8 cellular contexts compared by ENCODE assay signal in genomic region chr4:75673027-75673958, GRCh38. TPM values are rescaled to one million over a fixed set of nuclear protein-coding genes. Genes with fewer than 3 reads are reported as not detected.
DNase-seq lines count a peak whose midpoint lies in the region; ATAC-seq and TF ChIP-seq lines count a peak whose summit lies in the region.

G3BP2 (minus strand) TSS chr4:75673411; CDS start chr4:75662025, 11,386 bp downstream.

- H3K9me3 ChIP-seq in left ventricle myocardium inferior (replicated peaks): no peaks in the 10 kb centered on the region

- H3K4me3 Mint-ChIP-seq in progenitor cell of endocrine pancreas (ENCODE audit: low read depth): peak within 1 kb of the TSS; percentile 99

- H3K4me3 ChIP-seq in left ventricle myocardium inferior: peak within 1 kb of the TSS; percentile 97

- no peaks in the 10 kb centered on the region for H3K9me3 Mint-ChIP-seq in progenitor cell of endocrine pancreas (ENCODE audit: low read depth)

- intact Hi-C loops in left ventricle myocardium inferior (cut with micrococcal nuclease): loop anchor here (5.0 kb wide), 1 partner anchor 49 kb away; the partner anchor contains the start of gene USO1

- no peaks in the 10 kb centered on the region for H3K27me3 ChIP-seq in left ventricle myocardium inferior (ENCODE audit: low read depth)

- DNase-seq in NCI-H187 (lab: John Stamatoyannopoulos, UW) (peak; percentile 94 to 99), T-helper 2 cell (peak; percentile 93 to 100 (median 97)), left ventricle myocardium inferior (peak; percentile 98), progenitor cell of endocrine pancreas (ENCODE audit: low spot score, unreplicated experiment) (peak; percentile 92), ureter (ENCODE audit: low spot score) (peak; percentile 99)

- ATAC-seq in GM18498 (IDR thresholded peaks at IDR 0.05; ENCODE audit: unreplicated experiment): peak; percentile 95
- ATAC-seq in HG02938 (IDR thresholded peaks at IDR 0.05; ENCODE audit: unreplicated experiment): peak; percentile 93

- H3K27ac Mint-ChIP-seq in progenitor cell of endocrine pancreas: peak within 1 kb of the TSS; percentile 100

- H3K4me1 ChIP-seq in left ventricle myocardium inferior: peaks cover 56% of the 10 kb centered on the region

- no peak for TF ChIP-seq CTCF in left ventricle myocardium inferior (IDR thresholded peaks at IDR 0.05; ENCODE audit: borderline replicate concordance)
- TF ChIP-seq CTCF in progenitor cell of endocrine pancreas (IDR thresholded peaks at IDR 0.05; ENCODE audit: unreplicated experiment): no peak

- no peaks in the 10 kb centered on the region for H3K36me3 ChIP-seq in left ventricle myocardium inferior

- H3K36me3 Mint-ChIP-seq in progenitor cell of endocrine pancreas (ENCODE audit: insufficient read depth): no peaks in the 10 kb centered on the region

- peaks cover 30% of the 10 kb centered on the region for H3K4me1 Mint-ChIP-seq in progenitor cell of endocrine pancreas (ENCODE audit: low read depth)

- H3K27ac ChIP-seq in angular gyrus (ENCODE audit: low read depth, low read length): peak within 1 kb of the TSS; percentile 96
- peak within 1 kb of the TSS; percentile 96 for H3K27ac ChIP-seq in left ventricle myocardium inferior (replicated peaks)

- no peaks in the 10 kb centered on the region for H3K27me3 Mint-ChIP-seq in progenitor cell of endocrine pancreas

RNA-seq across cellular contexts. Expression of gene G3BP2, which starts in this region (rescaled TPM):
- total RNA-seq in left ventricle myocardium inferior (71.2 TPM), progenitor cell of endocrine pancreas (157 and 168 TPM in 2 replicates), ureter (123 TPM)

Comparison
In these comparisons a context has a peak if more than half of its experiments do, and no peak if none do; other contexts are left out.
1. Peak in every context shown above with its lines: DNase-seq, ATAC-seq, H3K4me3 ChIP-seq and H3K27ac ChIP-seq.